Comparison of ENCODE assay signal across 9 cellular contexts in genomic region chr14:99479160-99479902, GRCh38. TPM values are rescaled to one million over a fixed set of nuclear protein-coding genes. Genes with fewer than 3 reads are reported as not detected.
A peak's percentile ranks its signal among the peaks of the same experiment; 100 is the strongest.
DNase-seq lines count a peak whose midpoint lies in the region; ATAC-seq and TF ChIP-seq lines count a peak whose summit lies in the region.
"Had no signal": no experiment of that assay in that cellular context is flagged by ENCODE, and none has a peak within 500 bp of the region (broad histone marks: within the 10 kb centered on the region; RNA-seq: fewer than 3 reads in every experiment).

No MANE protein-coding gene starts in this region.

- H3K4me3 Mint-ChIP-seq in activated naive CD4-positive, alpha-beta T cell treated with anti-CD3 and anti-CD28 coated beads, Interleukin-2, amount 50 U/mL, for 24 hours = peak overlapping the region; percentile 94
- H3K4me3 Mint-ChIP-seq in MCF 10A (ENCODE audit: unreplicated experiment) = peak overlapping the region; percentile 95
- peak overlapping the region; percentile 99 for H3K4me3 Mint-ChIP-seq in memory B cell

- ATAC-seq in memory B cell (ENCODE audit: low read depth) (no peak), HG03175 (IDR thresholded peaks at IDR 0.05; ENCODE audit: unreplicated experiment) (no peak)

- POLR2A ChIA-PET in MCF 10A (lab: Yijun Ruan, JAX) = interaction anchor here (0.6 to 4.7 kb wide), 6 partner anchors 12 to 770 kb away, joined by 3 to 32 read pairs (median 4); no protein-coding TSS in a partner anchor

- no peaks in the 10 kb centered on the region for H3K9me3 Mint-ChIP-seq in activated naive CD4-positive, alpha-beta T cell treated with anti-CD3 and anti-CD28 coated beads, Interleukin-2, amount 50 U/mL, for 24 hours
- H3K9me3 Mint-ChIP-seq in MCF 10A (ENCODE audit: unreplicated experiment) (no peaks in the 10 kb centered on the region), memory B cell (no peaks in the 10 kb centered on the region)

- H3K27ac ChIP-seq in urinary bladder (ENCODE audit: low read depth) = no peak overlapping the region

- peaks cover 64% of the 10 kb centered on the region for H3K4me1 Mint-ChIP-seq in activated naive CD4-positive, alpha-beta T cell treated with anti-CD3 and anti-CD28 coated beads, Interleukin-2, amount 50 U/mL, for 24 hours
- H3K4me1 Mint-ChIP-seq in MCF 10A (ENCODE audit: insufficient read depth, unreplicated experiment) = peaks cover 41% of the 10 kb centered on the region
- peaks cover 39% of the 10 kb centered on the region for H3K4me1 Mint-ChIP-seq in memory B cell

- intact Hi-C loops in MCF 10A (cut with micrococcal nuclease) = no loop called here

- no peaks in the 10 kb centered on the region for H3K27me3 Mint-ChIP-seq in activated naive CD4-positive, alpha-beta T cell treated with anti-CD3 and anti-CD28 coated beads, Interleukin-2, amount 50 U/mL, for 24 hours
- H3K27me3 Mint-ChIP-seq in MCF 10A (ENCODE audit: insufficient read depth, unreplicated experiment) (no peaks in the 10 kb centered on the region), memory B cell (no peaks in the 10 kb centered on the region)

- H3K36me3 Mint-ChIP-seq in activated naive CD4-positive, alpha-beta T cell treated with anti-CD3 and anti-CD28 coated beads, Interleukin-2, amount 50 U/mL, for 24 hours = peaks cover 2% of the 10 kb centered on the region
- H3K36me3 Mint-ChIP-seq in MCF 10A (ENCODE audit: insufficient read depth, unreplicated experiment) (peaks cover 16% of the 10 kb centered on the region), memory B cell (no peaks in the 10 kb centered on the region)

- CTCF ChIA-PET in MCF 10A (lab: Yijun Ruan, JAX) = no interaction called here

- no peak for DNase-seq in activated naive CD4-positive, alpha-beta T cell treated with anti-CD3 and anti-CD28 coated beads, Interleukin-2, amount 50 U/mL, for 16 hours
- DNase-seq in MCF 10A (ENCODE audit: unreplicated experiment) = no peak
- DNase-seq in memory B cell (ENCODE audit: low spot score in 2 of 2) = no peak
- DNase-seq in GM13976 (ENCODE audit: low spot score) = no peak
- no peak for DNase-seq in OCI-M2 (lab: John Stamatoyannopoulos, UW; ENCODE audit: unreplicated experiment)
- DNase-seq: NCI-H446 treated with DMSO at 0.1 percent for 48 hours had no signal

- peak overlapping the region; percentile 99 for H3K4me3 ChIP-seq in urinary bladder (ENCODE audit: low read depth, low read length)

- in situ Hi-C loops in GM13976 (cut with MboI; ENCODE audit: low sequenced_read_pairs, unreplicated experiment) = no loop called here

- peaks cover 3% of the 10 kb centered on the region for H3K4me1 ChIP-seq in urinary bladder (ENCODE audit: insufficient read depth)

- no TSS peak for BruUV-seq in MCF 10A (replicated peaks; lab: Mats Ljungman, UMichigan)

- no peaks in the 10 kb centered on the region for H3K36me3 ChIP-seq in urinary bladder (ENCODE audit: insufficient read depth)

- H3K27ac Mint-ChIP-seq in activated naive CD4-positive, alpha-beta T cell treated with anti-CD3 and anti-CD28 coated beads, Interleukin-2, amount 50 U/mL, for 24 hours = peak overlapping the region; percentile 87
- H3K27ac Mint-ChIP-seq in MCF 10A (ENCODE audit: low read depth, unreplicated experiment) (peak overlapping the region; percentile 81), memory B cell (peak overlapping the region; percentile 76)

- no peak for TF ChIP-seq CTCF in MCF 10A (IDR thresholded peaks at IDR 0.05; ENCODE audit: unreplicated experiment)
- TF ChIP-seq CTCF in GM13976 (IDR thresholded peaks at IDR 0.05; ENCODE audit: borderline replicate concordance, control extremely low read depth, extremely low read depth, insufficient read depth, missing control alignments) = no peak

- WGBS in urinary bladder = 10% methylated on average over 18 of the region's 18 CpGs

RNA-seq across cellular contexts. Expression of gene SETD3, which starts 1.3 kb away (rescaled TPM):
- total RNA-seq in MCF 10A (2022) (43.9 and 50.6 TPM in 2 replicates), urinary bladder (72.1 TPM)
- 68.6 TPM for polyA plus RNA-seq in urinary bladder

RNA-seq across cellular contexts. Expression of gene CCNK, which starts 1.9 kb away (rescaled TPM):
- total RNA-seq in MCF 10A (2022) (70.4 and 87.7 TPM in 2 replicates), urinary bladder (74.9 TPM)
- 18.6 TPM for polyA plus RNA-seq in urinary bladder
